In genomic region chr14:47720281-47720680, GRCh38 we compare ENCODE assay signal across 34 cellular contexts. TPM values are rescaled to one million over a fixed set of nuclear protein-coding genes. Genes with fewer than 3 reads are reported as not detected.
"Had no signal": no experiment of that assay in that cellular context is flagged by ENCODE, and none has a peak within 500 bp of the region (broad histone marks: within the 10 kb centered on the region; RNA-seq: fewer than 3 reads in every experiment).

No MANE protein-coding gene starts in this region.

- FAIRE-seq: bronchial epithelial cell, TTC549 had no signal

- H3K9me3 ChIP-seq: ascending aorta had no signal

- H3K27me3 ChIP-seq: ascending aorta, cardiac muscle cell had no signal

- H3K4me3 ChIP-seq: ascending aorta, cardiac muscle cell had no signal

- H3K4me1 ChIP-seq: ascending aorta had no signal

- DNase-seq: activated CD4-positive, alpha-beta memory T cell treated with anti-CD3 and anti-CD28 coated beads, Interleukin-2, amount 10 ng/mL, durations not matched to agents 7 days and 5 days; activated CD4-positive, alpha-beta T cell treated with anti-CD3 and anti-CD28 coated beads for 1 hour; activated CD4-positive, alpha-beta T cell treated with anti-CD3 and anti-CD28 coated beads for 36 hours; activated CD4-positive, alpha-beta T cell treated with anti-CD3 and anti-CD28 coated beads for 48 hours; activated CD4-positive, alpha-beta T cell treated with anti-CD3 and anti-CD28 coated beads, Interleukin-2, amount 10 ng/mL, durations not matched to agents 7 days and 5 days; activated CD4-positive, alpha-beta T cell treated with anti-CD3 and anti-CD28 coated beads, Interleukin-2, amount 50 U/mL, for 48 hours; activated CD4-positive, CD25-positive, alpha-beta regulatory T cell; activated CD8-positive, alpha-beta memory T cell treated with anti-CD3 and anti-CD28 coated beads for 24 hours; activated CD8-positive, alpha-beta memory T cell treated with anti-CD3 and anti-CD28 coated beads, Interleukin-2, amount 10 ng/mL, durations not matched to agents 7 days and 5 days; activated CD8-positive, alpha-beta memory T cell treated with anti-CD3 and anti-CD28 coated beads, Interleukin-2, amount 50 U/mL, for 48 hours; activated CD8-positive, alpha-beta T cell treated with anti-CD3 and anti-CD28 coated beads, Interleukin-2, amount 10 ng/mL, durations not matched to agents 7 days and 5 days; activated effector memory CD4-positive, alpha-beta T cell treated with Interleukin-2 at 50 U/mL for 16 hours; activated gamma-delta T cell; activated naive CD4-positive, alpha-beta T cell treated with anti-CD3 and anti-CD28 coated beads, Interleukin-2, amount 10 ng/mL, durations not matched to agents 7 days and 5 days; activated naive CD4-positive, alpha-beta T cell treated with Interleukin-2 at 50 U/mL for 16 hours; activated naive CD8-positive, alpha-beta T cell treated with anti-CD3 and anti-CD28 coated beads, Interleukin-2, amount 10 ng/mL, durations not matched to agents 7 days and 5 days; activated naive CD8-positive, alpha-beta T cell treated with anti-CD3 and anti-CD28 coated beads, Interleukin-2, amount 50 U/mL, for 24 hours; activated T-cell treated with anti-CD3 and anti-CD28 coated beads, Interleukin-2, amount 50 U/mL, for 24 hours; activated T-cell treated with anti-CD3 and anti-CD28 coated beads, Interleukin-2, amount 50 U/mL, for 48 hours; amygdala; anterior cingulate cortex; caudate nucleus; cerebellar nuclear complex; T-helper 1 cell; T-helper 2 cell; T-helper 9 cell; WERI-Rb-1 had no signal

- H3K27ac ChIP-seq: ascending aorta, cardiac muscle cell, WERI-Rb-1 had no signal

- H3K36me3 ChIP-seq: ascending aorta, cardiac muscle cell, WERI-Rb-1 had no signal

- ATAC-seq: activated CD4-positive, alpha-beta T cell treated with anti-CD3 and anti-CD28 coated beads for 36 hours; activated CD4-positive, CD25-positive, alpha-beta regulatory T cell treated with anti-CD3 and anti-CD28 coated beads, Interleukin-2, amount 50 U/mL, for 24 hours; activated CD8-positive, alpha-beta memory T cell treated with anti-CD3 and anti-CD28 coated beads, Interleukin-2, amount 10 ng/mL, durations not matched to agents 7 days and 5 days; activated CD8-positive, alpha-beta T cell treated with anti-CD3 and anti-CD28 coated beads, Interleukin-2, amount 10 ng/mL, durations not matched to agents 7 days and 5 days; activated naive CD8-positive, alpha-beta T cell treated with anti-CD3 and anti-CD28 coated beads, Interleukin-2, amount 50 U/mL, for 24 hours; WTC11 had no signal

RNA-seq across cellular contexts. Expression of gene MDGA2, which starts 44.9 kb away (rescaled TPM):
- total RNA-seq: activated CD4-positive, alpha-beta memory T cell treated with anti-CD3 and anti-CD28 coated beads, Interleukin-2, amount 10 ng/mL, durations not matched to agents 7 days and 5 days; activated CD4-positive, alpha-beta T cell treated with anti-CD3 and anti-CD28 coated beads for 36 hours; activated CD4-positive, alpha-beta T cell treated with anti-CD3 and anti-CD28 coated beads, Interleukin-2, amount 10 ng/mL, durations not matched to agents 7 days and 5 days; activated CD8-positive, alpha-beta memory T cell treated with anti-CD3 and anti-CD28 coated beads, Interleukin-2, amount 10 ng/mL, durations not matched to agents 7 days and 5 days; activated CD8-positive, alpha-beta T cell treated with anti-CD3 and anti-CD28 coated beads, Interleukin-2, amount 10 ng/mL, durations not matched to agents 7 days and 5 days; activated naive CD8-positive, alpha-beta T cell treated with anti-CD3 and anti-CD28 coated beads, Interleukin-2, amount 10 ng/mL, durations not matched to agents 7 days and 5 days; activated T-helper 2 cell treated with anti-CD3 and anti-CD28 coated beads, Interferon-gamma antibody, Interleukin-2, Interleukin-4, amounts not matched to agents 10 μg/mL and 5 μg/mL and 100 μg/mL, durations not matched to agents 14 hours and 24 hours and 36 hours; ascending aorta; bronchial epithelial cell had no signal
